ENCODE assay signal across 8 cellular contexts in genomic region chr14:96797188-96797942, GRCh38. TPM values are rescaled to one million over a fixed set of nuclear protein-coding genes. Genes with fewer than 3 reads are reported as not detected.
A peak's percentile ranks its signal among the peaks of the same experiment; 100 is the strongest.
DNase-seq lines count a peak whose midpoint lies in the region; ATAC-seq and TF ChIP-seq lines count a peak whose summit lies in the region.

Gene VRK1, plus strand, starts transcription at chr14:96797382. Its CDS starts 36,090 bp downstream, at chr14:96833472.

- H3K4me2 ChIP-seq in IMR-90 (ENCODE audit: low read depth, low read length) (peak within 1 kb of the TSS; percentile 85), OCI-LY7 (ENCODE audit: low read length) (peak within 1 kb of the TSS; percentile 86)

- ATAC-seq in GM21529 (IDR thresholded peaks at IDR 0.05; ENCODE audit: unreplicated experiment) (peak; percentile 95), IMR-90 (ENCODE audit: low read depth) (peak; percentile 99)

- H3K27me3 ChIP-seq in IMR-90 (ENCODE audit: control insufficient read depth, insufficient read depth, low read length): no peaks in the 10 kb centered on the region

- in situ Hi-C loops in IMR-90 (cut with MboI; ENCODE audit: low sequenced_read_pairs): no loop called here

- no peak for TF ChIP-seq RAD21 in IMR-90 (IDR thresholded peaks at IDR 0.05; ENCODE audit: low read length)

- no peak within 1 kb of the TSS for H2BK15ac ChIP-seq in IMR-90 (ENCODE audit: low read depth, low read length)

- peaks cover 13 to 17% of the 10 kb centered on the region in 2 experiments for H3K79me1 ChIP-seq in IMR-90 (ENCODE audit: low read depth in 1 of 2, low read length in 2 of 2)

- peak within 1 kb of the TSS; percentile 89 for H2AK9ac ChIP-seq in IMR-90 (replicated peaks; ENCODE audit: low read depth, low read length, poor library complexity)

- no peak within 1 kb of the TSS for H2BK120ac ChIP-seq in IMR-90 (ENCODE audit: low read depth, low read length)

- H2AK5ac ChIP-seq in IMR-90 (ENCODE audit: low read depth, low read length): no peak within 1 kb of the TSS

- H3K14ac ChIP-seq in IMR-90 (replicated peaks; ENCODE audit: low read depth, low read length): no peak within 1 kb of the TSS

- H3K36me3 ChIP-seq in IMR-90 (ENCODE audit: control insufficient read depth, insufficient read depth, low read length) (no peaks in the 10 kb centered on the region), OCI-LY7 (ENCODE audit: insufficient read depth, low read length) (peaks cover 3% of the 10 kb centered on the region)

- peaks cover 49% of the 10 kb centered on the region for H3K79me2 ChIP-seq in OCI-LY7 (ENCODE audit: insufficient read depth, low read depth, low read length)

- H3K4ac ChIP-seq in IMR-90 (ENCODE audit: low read depth, low read length): no peak within 1 kb of the TSS

- DNase-seq in DMS114 treated with DMSO at 0.1 percent for 48 hours (lab: John Stamatoyannopoulos, UW; ENCODE audit: unreplicated experiment) (peak; percentile 90), IMR-90 (peak; percentile 93), OCI-LY7 (ENCODE audit: low spot score) (peak; percentile 96), epidermal melanocyte (ENCODE audit: insufficient read length, low spot score) (peak; percentile 89), middle frontal gyrus (ENCODE audit: extremely low spot score, low spot score) (peak; percentile 94)
- DNase-seq in activated CD8-positive, alpha-beta memory T cell treated with anti-CD3 and anti-CD28 coated beads, Interleukin-2, amount 50 U/mL, for 48 hours: peak; percentile 95
- DNase-seq in stimulated activated CD8-positive, alpha-beta memory T cell treated with anti-CD3 and anti-CD28 coated beads, Interleukin-2, amount 100 ng/mL, for 1 hour (ENCODE audit: low read depth in 2 of 2): peak; percentile 89

- H2BK5ac ChIP-seq in IMR-90 (ENCODE audit: low read depth, low read length, poor library complexity, severe bottlenecking): no peak within 1 kb of the TSS

- no peak for TF ChIP-seq CTCF in IMR-90 (conservative IDR thresholded peaks at IDR 0.05; ENCODE audit: low read depth, low read length)
- TF ChIP-seq CTCF in OCI-LY7 (conservative IDR thresholded peaks at IDR 0.05; ENCODE audit: low read length): no peak

- H4K8ac ChIP-seq in IMR-90 (ENCODE audit: low read depth in 2 of 2, low read length in 2 of 2): peak within 1 kb of the TSS; percentile 15 to 68; a peak in 3 of 4 replicates

- dilution Hi-C loops in IMR-90 (cut with HindIII; ENCODE audit: low sequenced_read_pairs, unreplicated experiment): no loop called here

- peak within 1 kb of the TSS; percentile 40; the same call in 1 of the 2 replicates for H3K23ac ChIP-seq in IMR-90 (ENCODE audit: low read depth, low read length)

- peak within 1 kb of the TSS; percentile 39; the same call in 1 of the 2 replicates for H3K27ac ChIP-seq in IMR-90 (ENCODE audit: insufficient read depth, low read length)
- peak within 1 kb of the TSS; percentile 77 for H3K27ac ChIP-seq in OCI-LY7 (ENCODE audit: low read depth, low read length, poor library complexity, severe bottlenecking)

- 0% methylated on average over 36 of the region's 95 CpGs; no CpG with 5 or more reads in 1 of the 2 experiments for WGBS in IMR-90 (ENCODE audit: extremely low coverage in 2 of 2, insufficient read length in 1 of 2), 2 experiments

- H4K91ac ChIP-seq in IMR-90 (ENCODE audit: insufficient read depth, low read depth, low read length): no peak within 1 kb of the TSS

- H3K9me3 ChIP-seq in IMR-90 (ENCODE audit: control insufficient read depth, insufficient read depth, low read length) (no peaks in the 10 kb centered on the region), OCI-LY7 (ENCODE audit: low read length) (no peaks in the 10 kb centered on the region)

- no peaks in the 10 kb centered on the region for H3K9me2 ChIP-seq in OCI-LY7 (ENCODE audit: insufficient read depth, low read length)

- intact Hi-C loops in IMR-90 (cut with micrococcal nuclease) (loop anchor here (2.0 kb wide), 1 partner anchor 55 kb away; no protein-coding TSS in a partner anchor), OCI-LY7 (cut with micrococcal nuclease; ENCODE audit: unreplicated experiment) (loop anchor here (5.0 kb wide), 1 partner anchor 435 kb away; the partner anchor contains the start of genes ATG2B and GSKIP)

- BruUV-seq in IMR-90 (replicated peaks; lab: Mats Ljungman, UMichigan): no TSS peak
- BruUV-seq in OCI-LY7 (replicated peaks; lab: Mats Ljungman, UMichigan): no TSS peak

- H4K5ac ChIP-seq in IMR-90 (ENCODE audit: low read depth, low read length): no peak within 1 kb of the TSS

- H3K4me3 ChIP-seq in IMR-90 (ENCODE audit: insufficient read depth, low read depth, low read length) (peak within 1 kb of the TSS; percentile 67), OCI-LY7 (ENCODE audit: low read depth, low read length, poor library complexity, severe bottlenecking) (peak within 1 kb of the TSS; percentile 94)

- peak within 1 kb of the TSS; percentile 56 for H3K56ac ChIP-seq in IMR-90 (ENCODE audit: extremely low read depth, insufficient read depth, low read length)

- no peaks in the 10 kb centered on the region for H3K9me1 ChIP-seq in IMR-90 (ENCODE audit: insufficient read depth, low read length)

- no peak within 1 kb of the TSS for H3K18ac ChIP-seq in IMR-90 (ENCODE audit: low read depth, low read length)

- H2BK20ac ChIP-seq in IMR-90 (ENCODE audit: low read depth, low read length): no peak within 1 kb of the TSS

- TF ChIP-seq POLR2A in IMR-90 (IDR thresholded peaks at IDR 0.05; ENCODE audit: low read depth, low read length): peak; percentile 73

- CTCF ChIA-PET in IMR-90 (lab: Yijun Ruan, JAX) (no interaction called here), OCI-LY7 (lab: Charles Lee; ENCODE audit: unreplicated experiment) (no interaction called here)

- H3K9ac ChIP-seq in IMR-90 (ENCODE audit: low read depth, low read length): peak within 1 kb of the TSS; percentile 85

- H3K4me1 ChIP-seq in IMR-90 (ENCODE audit: control insufficient read depth, insufficient read depth, low read length) (no peaks in the 10 kb centered on the region), OCI-LY7 (ENCODE audit: insufficient read depth, low read length, poor library complexity, severe bottlenecking) (peaks cover 22% of the 10 kb centered on the region)

- H2AFZ ChIP-seq in IMR-90 (replicated peaks; ENCODE audit: low read length, poor library complexity) (peak within 1 kb of the TSS; percentile 92), OCI-LY7 (ENCODE audit: low read length) (peak within 1 kb of the TSS; percentile 69; the same call in 1 of the 2 replicates)

- POLR2A ChIA-PET in IMR-90 (lab: Charles Lee; ENCODE audit: unreplicated experiment) (no interaction called here), OCI-LY7 (lab: Charles Lee) (interaction anchor here (0.8 to 1.5 kb wide), 6 partner anchors 10 to 303 kb away, joined by 3 to 7 read pairs (median 4); no protein-coding TSS in a partner anchor)

- H4K20me1 ChIP-seq in IMR-90 (ENCODE audit: insufficient read depth, low read length): no peaks in the 10 kb centered on the region
- peaks cover 30% of the 10 kb centered on the region for H4K20me1 ChIP-seq in OCI-LY7 (ENCODE audit: insufficient read depth, low read length)

TF ChIP-seq in IMR-90, 13 proteins besides CTCF, POLR2A, EP300 and RAD21:
- TF ChIP-seq MXI1 (IDR thresholded peaks at IDR 0.05; ENCODE audit: borderline replicate concordance, low read depth, low read length): peak; percentile 94
- no peak for TF ChIP-seq NFE2L2 (IDR thresholded peaks at IDR 0.05; ENCODE audit: low read depth, low read length)
- TF ChIP-seq USF2 (IDR thresholded peaks at IDR 0.05; ENCODE audit: low read depth, low read length): 0 out of 2 replicates have a peak, but pooled peaks have one; percentile 10
- TF ChIP-seq RFX5 (IDR thresholded peaks at IDR 0.05; ENCODE audit: low read depth, low read length): no peak
- TF ChIP-seq ELK1 (IDR thresholded peaks at IDR 0.05; ENCODE audit: borderline replicate concordance, low read depth, low read length): no peak
- TF ChIP-seq MAFK (IDR thresholded peaks at IDR 0.05; ENCODE audit: low read depth, low read length): no peak
- TF ChIP-seq FOS (IDR thresholded peaks at IDR 0.05; ENCODE audit: low read depth, low read length): 0 out of 2 replicates have a peak, but pooled peaks have one; percentile 16
- peak; percentile 87 for TF ChIP-seq MAZ (IDR thresholded peaks at IDR 0.05; ENCODE audit: borderline replicate concordance, low read depth, low read length)
- TF ChIP-seq RCOR1 (IDR thresholded peaks at IDR 0.05; ENCODE audit: insufficient replicate concordance, low read length): no peak
- TF ChIP-seq CEBPB (IDR thresholded peaks at IDR 0.05; ENCODE audit: low read depth, low read length): no peak
- TF ChIP-seq SMC3 (IDR thresholded peaks at IDR 0.05; ENCODE audit: low read depth, low read length): no peak
- TF ChIP-seq CHD1 (IDR thresholded peaks at IDR 0.05; ENCODE audit: low read depth, low read length): no peak
- TF ChIP-seq BHLHE40 (IDR thresholded peaks at IDR 0.05; ENCODE audit: low read depth, low read length): no peak

RNA-seq across cellular contexts. Expression of gene VRK1, which starts in this region (rescaled TPM):
- 19.9 and 41.7 TPM in 2 replicates for total RNA-seq in IMR-90 (2012; rRNA removed)
- 10.9 and 14.2 TPM in 2 replicates for polyA plus RNA-seq in IMR-90 (2012; rRNA removed)
- polyA plus RNA-seq in IMR-90 (2012; cell fraction: cytosol; rRNA removed): 1.2 and 1.3 TPM in 2 replicates
- polyA plus RNA-seq in IMR-90 (2012; cell fraction: nucleus; rRNA removed; ENCODE audit: low replicate concordance): 0.91 and 3.7 TPM in 2 replicates
- 83.0 and 97.5 TPM in 2 replicates for total RNA-seq in OCI-LY7 (2014; rRNA removed; shearing (Covaris generic))
- 97.9 and 104 TPM in 2 replicates for total RNA-seq in OCI-LY7 (2022)

Comparison
In these comparisons a context has a peak if more than half of its experiments do, and no peak if none do; other contexts are left out.
1. Peak in every context shown above with its lines: DNase-seq, ATAC-seq, H3K4me3 ChIP-seq and H3K27ac ChIP-seq.